Comparison of ENCODE assay signal across 21 cellular contexts in genomic region chr17:50280068-50280467, GRCh38. TPM values are rescaled to one million over a fixed set of nuclear protein-coding genes. Genes with fewer than 3 reads are reported as not detected.
A peak's percentile ranks its signal among the peaks of the same experiment; 100 is the strongest.
DNase-seq lines count a peak whose midpoint lies in the region; ATAC-seq, FAIRE-seq and TF ChIP-seq lines count a peak whose summit lies in the region.
"Had no signal": no experiment of that assay in that cellular context is flagged by ENCODE, and none has a peak within 500 bp of the region (broad histone marks: within the 10 kb centered on the region; RNA-seq: fewer than 3 reads in every experiment).

No MANE protein-coding gene starts in this region.

- no peak for FAIRE-seq in GM12892 (lab: Jason Lieb, UNC)

- peak; percentile 23 for DNase-seq in GM12892 (ENCODE audit: insufficient read length)
- peak; percentile 67 for DNase-seq in RWPE2 (ENCODE audit: low spot score)
- no peak for DNase-seq in left lung
- DNase-seq in activated CD8-positive, alpha-beta memory T cell treated with anti-CD3 and anti-CD28 coated beads for 24 hours = no peak
- DNase-seq in nucleus accumbens (lab: John Stamatoyannopoulos, UW) = no peak
- no peak for DNase-seq in NAMALWA (ENCODE audit: low spot score)
- DNase-seq: activated CD4-positive, CD25-positive, alpha-beta regulatory T cell; activated CD8-positive, alpha-beta memory T cell treated with anti-CD3 and anti-CD28 coated beads, Interleukin-2, amount 10 ng/mL, durations not matched to agents 7 days and 5 days; effector CD4-positive, alpha-beta T cell; esophagus squamous epithelium; glutamatergic neuron; GOT3; NCI-H1092; NCI-H2107; SJCRH30; stimulated activated CD4-positive, alpha-beta T cell treated with anti-CD3 and anti-CD28 coated beads, Interleukin-12 subunit alpha, Interleukin-12 subunit beta, amount 100 ng/mL, for 4 hours had no signal

- H3K36me3 ChIP-seq in BLaER1 (no peaks in the 10 kb centered on the region), RWPE2 (ENCODE audit: low read depth) (peaks cover 8% of the 10 kb centered on the region; the same call in 1 of the 2 replicates), left lung (peaks cover 0 to 13% of the 10 kb centered on the region in 2 donors)
- H3K36me3 ChIP-seq: SJCRH30, suprapubic skin had no signal

- no peak overlapping the region for H3K4me3 ChIP-seq in BLaER1
- no peak overlapping the region for H3K4me3 ChIP-seq in RWPE2 (ENCODE audit: severe bottlenecking)
- no peak overlapping the region for H3K4me3 ChIP-seq in left lung
- H3K4me3 ChIP-seq: esophagus squamous epithelium, SJCRH30, suprapubic skin had no signal

- TF ChIP-seq CTCF in RWPE2 (IDR thresholded peaks at IDR 0.05; ENCODE audit: poor library complexity, severe bottlenecking) = no peak
- TF ChIP-seq CTCF in left lung (IDR thresholded peaks at IDR 0.05) = no peak

- H3K9me3 ChIP-seq in BLaER1 = no peaks in the 10 kb centered on the region
- no peaks in the 10 kb centered on the region for H3K9me3 ChIP-seq in RWPE2 (ENCODE audit: severe bottlenecking)
- no peaks in the 10 kb centered on the region for H3K9me3 ChIP-seq in left lung
- H3K9me3 ChIP-seq: esophagus squamous epithelium, SJCRH30, suprapubic skin had no signal

- H3K27me3 ChIP-seq in BLaER1 (peaks cover 3% of the 10 kb centered on the region; the same call in 1 of the 2 replicates), RWPE2 (ENCODE audit: insufficient read depth, poor library complexity, severe bottlenecking) (no peaks in the 10 kb centered on the region), left lung (peaks cover 0 to 18% of the 10 kb centered on the region in 2 donors)

- ATAC-seq in RWPE2 (ENCODE audit: low read depth) (no peak), left lung (peak; percentile 30)
- ATAC-seq: activated CD8-positive, alpha-beta memory T cell treated with anti-CD3 and anti-CD28 coated beads, Interleukin-2, amount 10 ng/mL, durations not matched to agents 7 days and 5 days; natural killer cell treated with Interleukin-12 subunit alpha and Interleukin-12 subunit beta and Interleukin-15 and Interleukin-18, amount 100 ng/mL, for 72 hours had no signal

- H3K4me2 ChIP-seq in BLaER1 = peak overlapping the region; percentile 55

- H3K27ac ChIP-seq in BLaER1 = no peak overlapping the region
- peak overlapping the region; percentile 78 for H3K27ac ChIP-seq in RWPE2 (ENCODE audit: poor library complexity, severe bottlenecking)
- H3K27ac ChIP-seq in left lung = peak overlapping the region in 1 of 2 donors; percentile 69
- H3K27ac ChIP-seq: C4-2B, esophagus squamous epithelium, SJCRH30, suprapubic skin had no signal

- H3K9ac ChIP-seq in BLaER1 = no peak overlapping the region

- no peaks in the 10 kb centered on the region for H4K20me1 ChIP-seq in BLaER1

- peaks cover 28% of the 10 kb centered on the region for H3K4me1 ChIP-seq in BLaER1
- peaks cover 23% of the 10 kb centered on the region for H3K4me1 ChIP-seq in RWPE2 (ENCODE audit: insufficient read depth, poor library complexity, severe bottlenecking)
- peaks cover 0 to 57% of the 10 kb centered on the region in 2 donors for H3K4me1 ChIP-seq in left lung
- H3K4me1 ChIP-seq: SJCRH30, suprapubic skin had no signal

- intact Hi-C loops in left lung (cut with DNase I) = no loop called here

- TF ChIP-seq POLR2A in GM12892 (IDR thresholded peaks at IDR 0.05; ENCODE audit: low read depth, low read length) = no peak

RNA-seq across cellular contexts. Expression of gene TMEM92, which starts 5.8 kb away (rescaled TPM):
- polyA plus RNA-seq in GM12892 (2012; ENCODE audit: missing spikeins) = not detected
- 10 to 100 TPM in 1 of 2 donors, 1 to 10 TPM in 1; 4.4 to 10.7 TPM for total RNA-seq in left lung
- total RNA-seq: natural killer cell treated with Interleukin-12 subunit alpha and Interleukin-12 subunit beta and Interleukin-15 and Interleukin-18, amount 100 ng/mL, for 72 hours; OCI-LY7; SJCRH30 had no signal

Comparison
In these comparisons a context has a peak if more than half of its experiments do, and no peak if none do; other contexts are left out.
1. DNase-seq: peak in GM12892 (single experiment) and RWPE2 (single experiment); none in left lung (0 of 2), activated CD8-positive, alpha-beta memory T cell treated with anti-CD3 and anti-CD28 coated beads for 24 hours (single experiment), nucleus accumbens (0 of 56) and NAMALWA (single experiment).